ENCODE assay signal across 1 cellular context in genomic region chr22:42699953-42700352, GRCh38.
TF ChIP-seq lines count a peak whose summit lies in the region.

No MANE protein-coding gene starts in this region.

TF ChIP-seq in WTC11, 78 proteins besides CTCF, POLR2A, EP300 and RAD21 (continued from another document):
- TF ChIP-seq HMGXB4 (CRISPR knock-in tag; IDR thresholded peaks at IDR 0.05) (no peak), CDX4 (CRISPR knock-in tag; IDR thresholded peaks at IDR 0.05; ENCODE audit: borderline replicate concordance) (no peak), PRRX2 (CRISPR knock-in tag; IDR thresholded peaks at IDR 0.05) (no peak), ATF2 (CRISPR knock-in tag; IDR thresholded peaks at IDR 0.05; ENCODE audit: borderline replicate concordance, low read depth) (no peak), SOX15 (CRISPR knock-in tag; IDR thresholded peaks at IDR 0.05) (no peak), PREB (CRISPR knock-in tag; IDR thresholded peaks at IDR 0.05; ENCODE audit: borderline replicate concordance) (no peak), OVOL2 (CRISPR knock-in tag; IDR thresholded peaks at IDR 0.05; ENCODE audit: borderline replicate concordance) (no peak)
